12 cellular contexts compared by ENCODE assay signal in the genomic region with DNA sequence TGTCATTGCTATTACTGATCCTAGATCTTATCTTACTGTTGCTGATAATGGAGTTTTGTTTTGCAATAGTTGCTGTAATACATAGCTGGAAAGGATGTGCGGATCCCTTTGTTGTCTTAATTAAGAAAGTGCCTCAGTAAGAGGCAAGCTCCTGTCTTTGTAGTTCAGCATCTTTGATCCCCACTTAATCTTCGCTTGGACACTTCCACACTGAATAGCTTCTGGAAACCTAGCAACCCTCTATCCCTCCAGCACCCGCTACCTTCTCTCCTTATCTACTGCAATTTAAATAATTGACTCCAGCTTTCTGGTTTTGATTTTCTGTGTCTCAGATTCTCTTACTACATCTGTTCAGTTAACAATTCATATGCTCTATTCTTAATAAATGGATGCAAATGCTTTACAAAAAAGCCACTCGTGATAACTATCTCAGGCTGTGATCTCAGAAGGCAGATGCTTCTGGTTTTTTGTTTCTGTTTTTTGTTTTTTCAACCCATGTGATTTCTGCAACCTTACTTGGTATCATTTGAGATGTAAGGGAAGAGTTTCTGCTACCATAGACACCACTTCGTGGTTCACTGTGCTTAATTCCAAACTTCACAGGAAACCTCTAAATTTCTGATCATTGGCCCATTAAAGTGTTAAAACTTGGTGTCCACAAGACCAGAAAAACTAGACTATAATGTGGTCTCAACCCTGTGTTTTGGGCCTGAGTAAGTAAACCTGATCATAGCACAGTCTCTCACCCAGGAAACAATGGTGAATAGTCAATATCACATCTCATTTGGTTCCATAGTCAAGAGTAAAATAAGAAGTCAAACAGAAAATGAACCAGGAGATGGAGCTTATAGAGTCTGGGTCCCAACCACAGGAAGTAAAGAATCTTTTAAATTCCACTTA.
"Had no signal": no experiment of that assay in that cellular context is flagged by ENCODE, and none has a peak within 500 bp of the region (broad histone marks: within the 10 kb centered on the region; RNA-seq: fewer than 3 reads in every experiment).

No MANE protein-coding gene starts in this region.

- H3K27me3 Mint-ChIP-seq: activated CD4-positive, alpha-beta memory T cell treated with anti-CD3 and anti-CD28 coated beads for 36 hours; activated CD4-positive, alpha-beta T cell treated with anti-CD3 and anti-CD28 coated beads for 36 hours; naive thymus-derived CD4-positive, alpha-beta T cell; stimulated activated memory B cell treated with anti-CD40 and anti-IgM and Interleukin-4, amounts not matched to agents 10 μg/mL and 1 μg/mL and 100 μg/mL, for 72 hours had no signal

- H3K27ac Mint-ChIP-seq: activated CD4-positive, alpha-beta memory T cell treated with anti-CD3 and anti-CD28 coated beads for 36 hours; activated CD4-positive, alpha-beta T cell treated with anti-CD3 and anti-CD28 coated beads for 36 hours; activated CD8-positive, alpha-beta memory T cell treated with anti-CD3 and anti-CD28 coated beads, Interleukin-2, amount 10 ng/mL, durations not matched to agents 7 days and 5 days; naive thymus-derived CD4-positive, alpha-beta T cell; stimulated activated memory B cell treated with anti-CD40 and anti-IgM and Interleukin-4, amounts not matched to agents 10 μg/mL and 1 μg/mL and 100 μg/mL, for 72 hours had no signal

- H3K4me1 ChIP-seq: parathyroid adenoma had no signal

- H3K27me3 ChIP-seq: dorsolateral prefrontal cortex, neutrophil had no signal

- H3K79me2 ChIP-seq: parathyroid adenoma had no signal

- H3K36me3 Mint-ChIP-seq: activated CD4-positive, alpha-beta memory T cell treated with anti-CD3 and anti-CD28 coated beads for 36 hours; activated CD8-positive, alpha-beta memory T cell treated with anti-CD3 and anti-CD28 coated beads, Interleukin-2, amount 10 ng/mL, durations not matched to agents 7 days and 5 days; stimulated activated memory B cell treated with anti-CD40 and anti-IgM and Interleukin-4, amounts not matched to agents 10 μg/mL and 1 μg/mL and 100 μg/mL, for 72 hours had no signal

- H3K27ac ChIP-seq: dorsolateral prefrontal cortex, neutrophil, parathyroid adenoma had no signal

- H3K4me3 Mint-ChIP-seq: activated CD4-positive, alpha-beta memory T cell treated with anti-CD3 and anti-CD28 coated beads for 36 hours; activated CD4-positive, alpha-beta T cell treated with anti-CD3 and anti-CD28 coated beads for 36 hours; activated CD8-positive, alpha-beta memory T cell treated with anti-CD3 and anti-CD28 coated beads, Interleukin-2, amount 10 ng/mL, durations not matched to agents 7 days and 5 days; naive thymus-derived CD4-positive, alpha-beta T cell; stimulated activated memory B cell treated with anti-CD40 and anti-IgM and Interleukin-4, amounts not matched to agents 10 μg/mL and 1 μg/mL and 100 μg/mL, for 72 hours had no signal

- DNase-seq: activated CD4-positive, alpha-beta memory T cell treated with anti-CD3 and anti-CD28 coated beads for 36 hours; activated CD4-positive, alpha-beta T cell treated with anti-CD3 and anti-CD28 coated beads for 36 hours; activated CD8-positive, alpha-beta memory T cell treated with anti-CD3 and anti-CD28 coated beads, Interleukin-2, amount 10 ng/mL, durations not matched to agents 7 days and 5 days; activated naive CD4-positive, alpha-beta T cell treated with anti-CD3 and anti-CD28 coated beads, Interleukin-2, amount 50 U/mL, for 16 hours; activated T-cell treated with anti-CD3 and anti-CD28 coated beads, Interleukin-2, amount 50 U/mL, for 1 hour; dorsolateral prefrontal cortex; mucosa of descending colon; naive thymus-derived CD4-positive, alpha-beta T cell; stimulated activated CD4-positive, alpha-beta T cell treated with anti-CD3 and anti-CD28 coated beads, Interleukin-2, amount 100 ng/mL, for 48 hours had no signal

- ATAC-seq: activated CD4-positive, alpha-beta T cell treated with anti-CD3 and anti-CD28 coated beads for 36 hours; activated CD8-positive, alpha-beta memory T cell treated with anti-CD3 and anti-CD28 coated beads, Interleukin-2, amount 10 ng/mL, durations not matched to agents 7 days and 5 days; mucosa of descending colon; naive thymus-derived CD4-positive, alpha-beta T cell; stimulated activated memory B cell treated with anti-CD40 and anti-IgM and Interleukin-4, amounts not matched to agents 10 μg/mL and 1 μg/mL and 100 μg/mL, for 72 hours had no signal

- H3K9ac ChIP-seq: parathyroid adenoma had no signal

- H3K4me1 Mint-ChIP-seq: activated CD4-positive, alpha-beta T cell treated with anti-CD3 and anti-CD28 coated beads for 36 hours; activated CD8-positive, alpha-beta memory T cell treated with anti-CD3 and anti-CD28 coated beads, Interleukin-2, amount 10 ng/mL, durations not matched to agents 7 days and 5 days; stimulated activated memory B cell treated with anti-CD40 and anti-IgM and Interleukin-4, amounts not matched to agents 10 μg/mL and 1 μg/mL and 100 μg/mL, for 72 hours had no signal

- H3K36me3 ChIP-seq: neutrophil had no signal

- H3K4me3 ChIP-seq: dorsolateral prefrontal cortex, mucosa of descending colon had no signal
